ENCODE assay signal across 8 cellular contexts in genomic region chr6:159169193-159169555, GRCh38. TPM values are rescaled to one million over a fixed set of nuclear protein-coding genes. Genes with fewer than 3 reads are reported as not detected.
DNase-seq lines count a peak whose midpoint lies in the region; ATAC-seq and TF ChIP-seq lines count a peak whose summit lies in the region.

Gene FNDC1, plus strand, starts transcription at chr6:159169400. Its CDS starts 197 bp downstream, at chr6:159169597.

- intact Hi-C loops in activated B cell treated with CpG ODN at 0.5 μM for 24 hours (cut with micrococcal nuclease), result loop anchor here (1.0 kb wide), 1 partner anchor 485 kb away; no protein-coding TSS in a partner anchor
- intact Hi-C loops in vagina (cut with DNase I), result no loop called here

- H3K4me3 ChIP-seq in GM12864 (ENCODE audit: low read depth, low read length), result no peak within 1 kb of the TSS; the same call in 1 of the 2 replicates
- peak within 1 kb of the TSS; percentile 14 for H3K4me3 ChIP-seq in epithelial cell of esophagus (ENCODE audit: low read length)
- H3K4me3 ChIP-seq in vagina, result peak within 1 kb of the TSS; percentile 44 to 50

- H3K4me1 Mint-ChIP-seq in activated B cell treated with CpG ODN at 0.5 μM for 24 hours, result peaks cover 20% of the 10 kb centered on the region
- peaks cover 47% of the 10 kb centered on the region for H3K4me1 Mint-ChIP-seq in nephron

- H3K27me3 ChIP-seq in vagina, result no peaks in the 10 kb centered on the region

- H3K27me3 Mint-ChIP-seq in activated B cell treated with CpG ODN at 0.5 μM for 24 hours (peaks cover 63% of the 10 kb centered on the region), nephron (ENCODE audit: low read depth) (peaks cover 86% of the 10 kb centered on the region)

- H3K4me3 Mint-ChIP-seq in activated B cell treated with CpG ODN at 0.5 μM for 24 hours (peak within 1 kb of the TSS; percentile 76), nephron (peak within 1 kb of the TSS; percentile 82 to 86 (median 84))

- H3K36me3 ChIP-seq in vagina, result no peaks in the 10 kb centered on the region

- no peaks in the 10 kb centered on the region for H3K4me1 ChIP-seq in vagina

- TF ChIP-seq CTCF in GM12864 (IDR thresholded peaks at IDR 0.05; ENCODE audit: low read depth, low read length, missing control alignments), result peak; percentile 40
- TF ChIP-seq CTCF in activated B cell treated with CpG ODN at 0.5 μM for 24 hours (IDR thresholded peaks at IDR 0.05), result no peak
- no peak for TF ChIP-seq CTCF in epithelial cell of esophagus (IDR thresholded peaks at IDR 0.05; ENCODE audit: insufficient read depth, low read depth, low read length, missing control alignments)
- no peak for TF ChIP-seq CTCF in nephron (IDR thresholded peaks at IDR 0.05; ENCODE audit: unreplicated experiment in 3 of 3)
- TF ChIP-seq CTCF in vagina (IDR thresholded peaks at IDR 0.05), result no peak

- H3K27ac ChIP-seq in vagina, result peak within 1 kb of the TSS; percentile 11

- H3K9me3 Mint-ChIP-seq in activated B cell treated with CpG ODN at 0.5 μM for 24 hours (no peaks in the 10 kb centered on the region), nephron (no peaks in the 10 kb centered on the region)

- no peak for DNase-seq in GM12864 (ENCODE audit: low read depth)
- peak; percentile 74 for DNase-seq in activated B cell treated with CpG ODN at 0.5 μM for 24 hours
- no peak for DNase-seq in epithelial cell of esophagus (ENCODE audit: low read depth)
- no peak for DNase-seq in vagina (ENCODE audit: extremely low spot score in 2 of 2)
- DNase-seq in NCI-H187 treated with DMSO at 0.1 percent for 48 hours (lab: John Stamatoyannopoulos, UW), result no peak
- DNase-seq in midbrain (lab: John Stamatoyannopoulos, UW), result no peak

- ATAC-seq in HG02798 (IDR thresholded peaks at IDR 0.05; ENCODE audit: poor library complexity, unreplicated experiment) (peak; percentile 61), activated B cell treated with CpG ODN at 0.5 μM for 24 hours (ENCODE audit: low read depth) (peak; percentile 84)

- CTCF ChIA-PET in activated B cell treated with CpG ODN at 0.5 μM for 24 hours (lab: Charles Lee), result interaction anchor here (1.0 to 7.4 kb wide), 2 partner anchors 487 to 1287 kb away, joined by 3 to 90 read pairs; no protein-coding TSS in a partner anchor

- H3K36me3 Mint-ChIP-seq in activated B cell treated with CpG ODN at 0.5 μM for 24 hours (ENCODE audit: low read depth), result no peaks in the 10 kb centered on the region
- H3K36me3 Mint-ChIP-seq in nephron (ENCODE audit: low read depth), result no peaks in the 10 kb centered on the region

- no peaks in the 10 kb centered on the region for H3K9me3 ChIP-seq in vagina

- H3K27ac Mint-ChIP-seq in activated B cell treated with CpG ODN at 0.5 μM for 24 hours, result no peak within 1 kb of the TSS
- H3K27ac Mint-ChIP-seq in nephron, result peak within 1 kb of the TSS in 1 of 3 experiments; percentile 1

- POLR2A ChIA-PET in activated B cell treated with CpG ODN at 0.5 μM for 24 hours (lab: Charles Lee), result no interaction called here

- TF ChIP-seq POLR2A in vagina (IDR thresholded peaks at IDR 0.05), result no peak

RNA-seq across cellular contexts. Expression of gene FNDC1, which starts in this region (rescaled TPM):
- total RNA-seq in activated B cell treated with CpG ODN at 0.5 μM for 24 hours (not detected in 2 replicates), vagina (0.49 TPM)

Comparison
In these comparisons a context has a peak if more than half of its experiments do, and no peak if none do; other contexts are left out.
1. Peak in DNase-seq and ATAC-seq in activated B cell treated with CpG ODN at 0.5 μM for 24 hours; RNA of the gene not detected or under 1 TPM.